Comparison of ENCODE assay signal across 8 cellular contexts in genomic region chr6:148947621-148948444, GRCh38.
DNase-seq lines count a peak whose midpoint lies in the region; ATAC-seq and TF ChIP-seq lines count a peak whose summit lies in the region.

No MANE protein-coding gene starts in this region.

- no peak overlapping the region for H3K4me2 ChIP-seq in SU-DHL-6 (ENCODE audit: low read depth, low read length, poor library complexity, severe bottlenecking)

- no peak overlapping the region for H3K9ac ChIP-seq in SU-DHL-6 (ENCODE audit: low read length)

- intact Hi-C loops in left ventricle myocardium inferior (cut with micrococcal nuclease) = loop anchor here (2.0 to 5.0 kb wide), 2 partner anchors 201 to 371 kb away; partner anchors contain the start of gene UST

- DNase-seq in DMS53 treated with DMSO at 0.1 percent for 48 hours (lab: John Stamatoyannopoulos, UW; ENCODE audit: unreplicated experiment) (peak; percentile 74), H4 (ENCODE audit: low spot score) (peak; percentile 47), NCI-H1048 (lab: John Stamatoyannopoulos, UW) (peak; percentile 59), left ventricle myocardium inferior (peak; percentile 79), putamen (ENCODE audit: low spot score) (peak; percentile 74)
- DNase-seq in activated naive CD8-positive, alpha-beta T cell treated with anti-CD3 and anti-CD28 coated beads, Interleukin-2, amount 50 U/mL, for 16 hours (ENCODE audit: low read depth, low spot score) = peak; percentile 48

- H3K27me3 ChIP-seq in SU-DHL-6 (ENCODE audit: low read length) (no peaks in the 10 kb centered on the region), left ventricle myocardium inferior (ENCODE audit: low read depth) (no peaks in the 10 kb centered on the region)

- H3K27ac ChIP-seq in SU-DHL-6 (ENCODE audit: low read depth, low read length) (no peak overlapping the region), left ventricle myocardium inferior (replicated peaks) (no peak overlapping the region)

- no peaks in the 10 kb centered on the region for H3K9me2 ChIP-seq in SU-DHL-6 (replicated peaks; ENCODE audit: insufficient read depth, low read length)

- H3K9me3 ChIP-seq in SU-DHL-6 (ENCODE audit: insufficient read depth, low read length) (no peaks in the 10 kb centered on the region), left ventricle myocardium inferior (replicated peaks) (no peaks in the 10 kb centered on the region)

- no peak for ATAC-seq in HG02759 (IDR thresholded peaks at IDR 0.05; ENCODE audit: unreplicated experiment)

- no peak overlapping the region for H3K4me3 ChIP-seq in SU-DHL-6 (ENCODE audit: insufficient read depth, low read length, poor library complexity, severe bottlenecking)
- H3K4me3 ChIP-seq in left ventricle myocardium inferior = no peak overlapping the region

- H3K36me3 ChIP-seq in SU-DHL-6 (ENCODE audit: low read length) (no peaks in the 10 kb centered on the region), left ventricle myocardium inferior (no peaks in the 10 kb centered on the region)

- no peaks in the 10 kb centered on the region for H3K4me1 ChIP-seq in left ventricle myocardium inferior

- H3K79me2 ChIP-seq in SU-DHL-6 (ENCODE audit: insufficient read depth, low read length) = no peaks in the 10 kb centered on the region

- H4K20me1 ChIP-seq in SU-DHL-6 (ENCODE audit: low read depth, low read length) = no peaks in the 10 kb centered on the region

- H2AFZ ChIP-seq in SU-DHL-6 (ENCODE audit: low read depth, low read length, severe bottlenecking) = no peak overlapping the region

- peak; percentile 72 for TF ChIP-seq CTCF in SU-DHL-6 (IDR thresholded peaks at IDR 0.05; ENCODE audit: insufficient read depth, low read length, poor library complexity, severe bottlenecking)
- peak; percentile 94 for TF ChIP-seq CTCF in left ventricle myocardium inferior (IDR thresholded peaks at IDR 0.05; ENCODE audit: borderline replicate concordance)

- no peaks in the 10 kb centered on the region for H3F3A ChIP-seq in SU-DHL-6 (ENCODE audit: insufficient read depth)
